ENCODE assay signal across 8 cellular contexts in genomic region chr15:47812436-47813109, GRCh38.
DNase-seq lines count a peak whose midpoint lies in the region; ATAC-seq and TF ChIP-seq lines count a peak whose summit lies in the region.
"Had no signal": no experiment of that assay in that cellular context is flagged by ENCODE, and none has a peak within 500 bp of the region (broad histone marks: within the 10 kb centered on the region; RNA-seq: fewer than 3 reads in every experiment).

No MANE protein-coding gene starts in this region.

- CTCF ChIA-PET in naive thymus-derived CD4-positive, alpha-beta T cell (lab: Charles Lee): no interaction called here

- no peaks in the 10 kb centered on the region for H3K36me3 Mint-ChIP-seq in naive thymus-derived CD4-positive, alpha-beta T cell

- no peak overlapping the region for H3K4me3 ChIP-seq in astrocyte of the cerebellum (ENCODE audit: low read depth, low read length)
- H3K4me3 ChIP-seq in naive thymus-derived CD4-positive, alpha-beta T cell (ENCODE audit: low read length): no peak overlapping the region

- no peaks in the 10 kb centered on the region for H3K9me3 ChIP-seq in naive thymus-derived CD4-positive, alpha-beta T cell (ENCODE audit: control insufficient read depth in 2 of 3, low read length in 3 of 3)

- no peaks in the 10 kb centered on the region for H3K27me3 ChIP-seq in naive thymus-derived CD4-positive, alpha-beta T cell (ENCODE audit: control insufficient read depth in 2 of 2, insufficient read depth in 2 of 2, low read length in 2 of 2)

- H3K4me3 Mint-ChIP-seq in naive thymus-derived CD4-positive, alpha-beta T cell: no peak overlapping the region

- ATAC-seq in GM19328 (IDR thresholded peaks at IDR 0.05; ENCODE audit: unreplicated experiment): peak; percentile 49
- ATAC-seq in HG03066 (IDR thresholded peaks at IDR 0.05; ENCODE audit: low read depth, unreplicated experiment): peak; percentile 75
- ATAC-seq in naive thymus-derived CD4-positive, alpha-beta T cell: no peak

- H3K27me3 Mint-ChIP-seq in naive thymus-derived CD4-positive, alpha-beta T cell: peaks cover 0 to 9% (median 0%) of the 10 kb centered on the region in 5 donors

- in situ Hi-C loops in astrocyte of the cerebellum (cut with HindIII; ENCODE audit: low sequenced_read_pairs): no loop called here

- no peak overlapping the region for H3K27ac Mint-ChIP-seq in naive thymus-derived CD4-positive, alpha-beta T cell

- DNase-seq in astrocyte of the cerebellum (ENCODE audit: low read depth) (peak; percentile 4), renal cortical epithelial cell (ENCODE audit: low read depth) (peak; percentile 94), dedifferentiated amniotic fluid mesenchymal stem cell (ENCODE audit: extremely low spot score) (no peak)
- DNase-seq in effector CD8-positive, alpha-beta T cell (lab: John Stamatoyannopoulos, UW): no peak
- no peak for DNase-seq in naive thymus-derived CD4-positive, alpha-beta T cell

- H3K4me1 Mint-ChIP-seq in naive thymus-derived CD4-positive, alpha-beta T cell: peaks cover 0 to 11% (median 0%) of the 10 kb centered on the region in 7 donors

- no peak for TF ChIP-seq CTCF in astrocyte of the cerebellum (IDR thresholded peaks at IDR 0.05; ENCODE audit: low read depth, low read length, missing control alignments)

- intact Hi-C loops in naive thymus-derived CD4-positive, alpha-beta T cell (cut with micrococcal nuclease): no loop called here

- H3K27ac ChIP-seq in naive thymus-derived CD4-positive, alpha-beta T cell (ENCODE audit: low read depth, low read length): no peak overlapping the region
- H3K27ac ChIP-seq: HL-60 had no signal

- POLR2A ChIA-PET in naive thymus-derived CD4-positive, alpha-beta T cell (lab: Charles Lee): no interaction called here

- H3K4me1 ChIP-seq in naive thymus-derived CD4-positive, alpha-beta T cell (ENCODE audit: control insufficient read depth in 2 of 2, insufficient read depth in 2 of 2, low read length in 2 of 2): no peaks in the 10 kb centered on the region

- H3K36me3 ChIP-seq in naive thymus-derived CD4-positive, alpha-beta T cell (ENCODE audit: control insufficient read depth in 2 of 3, insufficient read depth in 3 of 3, low read length in 3 of 3): no peaks in the 10 kb centered on the region

- H3K9me3 Mint-ChIP-seq in naive thymus-derived CD4-positive, alpha-beta T cell: no peaks in the 10 kb centered on the region

Comparison
In these comparisons a context has a peak if more than half of its experiments do, and no peak if none do; other contexts are left out.
1. DNase-seq: peak in astrocyte of the cerebellum (single experiment) and renal cortical epithelial cell (single experiment); none in effector CD8-positive, alpha-beta T cell (single experiment), dedifferentiated amniotic fluid mesenchymal stem cell (single experiment) and naive thymus-derived CD4-positive, alpha-beta T cell (0 of 9).